24 cellular contexts compared by ENCODE assay signal in genomic region chr3:37542286-37542685, GRCh38.
"Had no signal": no experiment of that assay in that cellular context is flagged by ENCODE, and none has a peak within 500 bp of the region (broad histone marks: within the 10 kb centered on the region; RNA-seq: fewer than 3 reads in every experiment).

No MANE protein-coding gene starts in this region.

- H3K27me3 ChIP-seq: brain microvascular endothelial cell had no signal

- FAIRE-seq: astrocyte, colon, frontal cortex had no signal

- ATAC-seq: activated T-cell treated with anti-CD3 and anti-CD28 coated beads, Interleukin-2, amount 50 U/mL, for 4 hours; activated T-helper 17 cell treated with anti-CD3 and anti-CD28 coated beads, Interleukin-2, amount 50 U/mL, for 72 hours; esophagus mucosa; WTC11 had no signal

- H3K27ac ChIP-seq: brain microvascular endothelial cell had no signal

- H3K36me3 ChIP-seq: brain microvascular endothelial cell had no signal

- DNase-seq: activated CD4-positive, alpha-beta memory T cell treated with anti-CD3 and anti-CD28 coated beads, Interleukin-2, amount 10 ng/mL, durations not matched to agents 7 days and 5 days; activated CD4-positive, alpha-beta T cell treated with anti-CD3 and anti-CD28 coated beads for 1 hour; activated CD4-positive, alpha-beta T cell treated with anti-CD3 and anti-CD28 coated beads for 4 hours; activated CD4-positive, alpha-beta T cell treated with anti-CD3 and anti-CD28 coated beads, Interleukin-2, amount 10 ng/mL, durations not matched to agents 7 days and 5 days; activated CD4-positive, alpha-beta T cell treated with anti-CD3 and anti-CD28 coated beads, Interleukin-2, amount 50 U/mL, for 4 hours; activated CD8-positive, alpha-beta memory T cell treated with anti-CD3 and anti-CD28 coated beads, Interleukin-2, amount 50 U/mL, for 48 hours; activated effector memory CD4-positive, alpha-beta T cell treated with Interleukin-2 at 50 U/mL for 16 hours; activated gamma-delta T cell treated with Interleukin-2 at 50 U/mL for 16 hours; activated naive CD4-positive, alpha-beta T cell treated with anti-CD3 and anti-CD28 coated beads, Interleukin-2, amount 50 U/mL, for 16 hours; activated naive CD4-positive, alpha-beta T cell treated with Interleukin-2 at 50 U/mL for 16 hours; activated T-cell treated with anti-CD3 and anti-CD28 coated beads, Interleukin-2, amount 50 U/mL, for 4 hours; amniotic stem cell; anterior cingulate cortex; brain microvascular endothelial cell; caudate nucleus; cortex of kidney; effector CD8-positive, alpha-beta T cell; T-helper 2 cell had no signal
